ENCODE assay signal across 1 cellular context in genomic region chr1:230977781-230978490, GRCh38.
TF ChIP-seq lines count a peak whose summit lies in the region.

No MANE protein-coding gene starts in this region.

TF ChIP-seq in HCT116, 20 proteins besides CTCF, POLR2A, EP300 and RAD21 (continued from another document):
- TF ChIP-seq ZBTB33 (IDR thresholded peaks at IDR 0.05; ENCODE audit: extremely low read depth, insufficient replicate concordance, low read length), result no peak
